ENCODE assay signal across 32 cellular contexts in genomic region chr2:164275659-164276058, GRCh38.
"Had no signal": no experiment of that assay in that cellular context is flagged by ENCODE, and none has a peak within 500 bp of the region (broad histone marks: within the 10 kb centered on the region; RNA-seq: fewer than 3 reads in every experiment).

No MANE protein-coding gene starts in this region.

- H3K4me1 ChIP-seq: adrenal gland, body of pancreas, esophagus muscularis mucosa, foreskin keratinocyte, gastroesophageal sphincter, heart right ventricle had no signal

- H3K9me3 Mint-ChIP-seq: activated CD4-positive, alpha-beta T cell treated with anti-CD3 and anti-CD28 coated beads, Interleukin-2, amount 10 ng/mL, durations not matched to agents 7 days and 5 days; activated naive CD4-positive, alpha-beta T cell treated with anti-CD3 and anti-CD28 coated beads, Interleukin-2, amount 50 U/mL, for 24 hours had no signal

- H3K27me3 ChIP-seq: adrenal gland, body of pancreas, esophagus muscularis mucosa, foreskin keratinocyte, gastroesophageal sphincter, heart right ventricle had no signal

- DNase-seq: activated CD4-positive, alpha-beta memory T cell treated with anti-CD3 and anti-CD28 coated beads, Interleukin-2, amount 10 ng/mL, durations not matched to agents 7 days and 5 days; activated CD4-positive, alpha-beta T cell treated with anti-CD3 and anti-CD28 coated beads for 1 hour; activated CD4-positive, alpha-beta T cell treated with anti-CD3 and anti-CD28 coated beads for 4 hours; activated CD4-positive, alpha-beta T cell treated with anti-CD3 and anti-CD28 coated beads, Interleukin-2, amount 10 ng/mL, durations not matched to agents 7 days and 5 days; activated CD4-positive, alpha-beta T cell treated with anti-CD3 and anti-CD28 coated beads, Interleukin-2, amount 50 U/mL, for 4 hours; activated CD4-positive, CD25-positive, alpha-beta regulatory T cell; activated effector memory CD4-positive, alpha-beta T cell treated with Interleukin-2 at 50 U/mL for 16 hours; activated gamma-delta T cell treated with Interleukin-2 at 50 U/mL for 16 hours; activated naive CD4-positive, alpha-beta T cell treated with Interleukin-2 at 50 U/mL for 16 hours; activated naive CD8-positive, alpha-beta T cell treated with anti-CD3 and anti-CD28 coated beads for 36 hours; activated naive CD8-positive, alpha-beta T cell treated with anti-CD3 and anti-CD28 coated beads, Interleukin-2, amount 50 U/mL, for 24 hours; activated T-cell treated with anti-CD3 and anti-CD28 coated beads, Interleukin-2, amount 50 U/mL, for 4 hours; adrenal gland; amygdala; aorta; body of pancreas; caudate nucleus; cortex of kidney; dermis blood vessel endothelial cell; effector CD4-positive, alpha-beta T cell; effector memory CD8-positive, alpha-beta T cell; erythroblast; foreskin keratinocyte; heart right ventricle; T-helper 1 cell; T-helper 17 cell; T1000 had no signal

- H3K36me3 Mint-ChIP-seq: activated naive CD4-positive, alpha-beta T cell treated with anti-CD3 and anti-CD28 coated beads, Interleukin-2, amount 50 U/mL, for 24 hours; activated naive CD8-positive, alpha-beta T cell treated with anti-CD3 and anti-CD28 coated beads for 36 hours had no signal

- H3K36me3 ChIP-seq: adrenal gland, esophagus muscularis mucosa, gastroesophageal sphincter, heart right ventricle had no signal

- H3K4me3 Mint-ChIP-seq: activated CD4-positive, alpha-beta memory T cell treated with anti-CD3 and anti-CD28 coated beads, Interleukin-2, amount 10 ng/mL, durations not matched to agents 7 days and 5 days; activated CD4-positive, alpha-beta T cell treated with anti-CD3 and anti-CD28 coated beads, Interleukin-2, amount 10 ng/mL, durations not matched to agents 7 days and 5 days; activated naive CD4-positive, alpha-beta T cell treated with anti-CD3 and anti-CD28 coated beads, Interleukin-2, amount 50 U/mL, for 24 hours; activated naive CD8-positive, alpha-beta T cell treated with anti-CD3 and anti-CD28 coated beads for 36 hours; activated naive CD8-positive, alpha-beta T cell treated with anti-CD3 and anti-CD28 coated beads, Interleukin-2, amount 50 U/mL, for 24 hours; activated T-cell treated with anti-CD3 and anti-CD28 coated beads, Interleukin-2, amount 50 U/mL, for 4 hours; activated T-helper 17 cell treated with anti-CD3 and anti-CD28 coated beads, Interleukin-2, amount 50 U/mL, for 72 hours; effector memory CD8-positive, alpha-beta T cell; T-helper 17 cell; T-helper 2 cell treated with Interferon-gamma antibody and Interleukin-4, amounts not matched to agents 5 μg/mL and 100 μg/mL, for 36 hours had no signal

- H3K27ac ChIP-seq: adrenal gland, body of pancreas, esophagus muscularis mucosa, foreskin keratinocyte, gastroesophageal sphincter, heart right ventricle had no signal

- H3K4me3 ChIP-seq: adrenal gland, body of pancreas, esophagus muscularis mucosa, gastroesophageal sphincter, heart right ventricle had no signal

- H3K4me1 Mint-ChIP-seq: activated CD4-positive, alpha-beta memory T cell treated with anti-CD3 and anti-CD28 coated beads, Interleukin-2, amount 10 ng/mL, durations not matched to agents 7 days and 5 days; activated CD4-positive, alpha-beta T cell treated with anti-CD3 and anti-CD28 coated beads, Interleukin-2, amount 10 ng/mL, durations not matched to agents 7 days and 5 days; activated naive CD4-positive, alpha-beta T cell treated with anti-CD3 and anti-CD28 coated beads, Interleukin-2, amount 50 U/mL, for 24 hours; activated naive CD8-positive, alpha-beta T cell treated with anti-CD3 and anti-CD28 coated beads for 36 hours; activated naive CD8-positive, alpha-beta T cell treated with anti-CD3 and anti-CD28 coated beads, Interleukin-2, amount 50 U/mL, for 24 hours; activated T-helper 17 cell treated with anti-CD3 and anti-CD28 coated beads, Interleukin-2, amount 50 U/mL, for 72 hours; T-helper 17 cell had no signal

- H3K9me3 ChIP-seq: adrenal gland, body of pancreas, esophagus muscularis mucosa had no signal

- H3K27ac Mint-ChIP-seq: activated CD4-positive, alpha-beta memory T cell treated with anti-CD3 and anti-CD28 coated beads, Interleukin-2, amount 10 ng/mL, durations not matched to agents 7 days and 5 days; activated CD4-positive, alpha-beta T cell treated with anti-CD3 and anti-CD28 coated beads, Interleukin-2, amount 10 ng/mL, durations not matched to agents 7 days and 5 days; activated naive CD4-positive, alpha-beta T cell treated with anti-CD3 and anti-CD28 coated beads, Interleukin-2, amount 50 U/mL, for 24 hours; activated naive CD8-positive, alpha-beta T cell treated with anti-CD3 and anti-CD28 coated beads for 36 hours; activated naive CD8-positive, alpha-beta T cell treated with anti-CD3 and anti-CD28 coated beads, Interleukin-2, amount 50 U/mL, for 24 hours; activated T-helper 17 cell treated with anti-CD3 and anti-CD28 coated beads, Interleukin-2, amount 50 U/mL, for 72 hours; effector memory CD8-positive, alpha-beta T cell; T-helper 17 cell; T-helper 2 cell treated with Interferon-gamma antibody and Interleukin-4, amounts not matched to agents 5 μg/mL and 100 μg/mL, for 36 hours had no signal

- ATAC-seq: activated naive CD8-positive, alpha-beta T cell treated with anti-CD3 and anti-CD28 coated beads, Interleukin-2, amount 50 U/mL, for 24 hours; activated T-cell treated with anti-CD3 and anti-CD28 coated beads, Interleukin-2, amount 50 U/mL, for 4 hours; activated T-helper 17 cell treated with anti-CD3 and anti-CD28 coated beads, Interleukin-2, amount 50 U/mL, for 72 hours; body of pancreas; effector memory CD8-positive, alpha-beta T cell; foreskin keratinocyte; gastroesophageal sphincter; heart right ventricle; T-helper 17 cell had no signal

- H3K27me3 Mint-ChIP-seq: activated CD4-positive, alpha-beta memory T cell treated with anti-CD3 and anti-CD28 coated beads, Interleukin-2, amount 10 ng/mL, durations not matched to agents 7 days and 5 days; activated CD4-positive, alpha-beta T cell treated with anti-CD3 and anti-CD28 coated beads, Interleukin-2, amount 10 ng/mL, durations not matched to agents 7 days and 5 days; activated naive CD4-positive, alpha-beta T cell treated with anti-CD3 and anti-CD28 coated beads, Interleukin-2, amount 50 U/mL, for 24 hours; activated naive CD8-positive, alpha-beta T cell treated with anti-CD3 and anti-CD28 coated beads for 36 hours; activated naive CD8-positive, alpha-beta T cell treated with anti-CD3 and anti-CD28 coated beads, Interleukin-2, amount 50 U/mL, for 24 hours; activated T-helper 17 cell treated with anti-CD3 and anti-CD28 coated beads, Interleukin-2, amount 50 U/mL, for 72 hours; effector memory CD8-positive, alpha-beta T cell; T-helper 17 cell had no signal
